ENCODE assay signal across 8 cellular contexts in genomic region chr2:27628767-27629709, GRCh38. TPM values are rescaled to one million over a fixed set of nuclear protein-coding genes. Genes with fewer than 3 reads are reported as not detected.
DNase-seq lines count a peak whose midpoint lies in the region; ATAC-seq and TF ChIP-seq lines count a peak whose summit lies in the region.

A gene with protein sequence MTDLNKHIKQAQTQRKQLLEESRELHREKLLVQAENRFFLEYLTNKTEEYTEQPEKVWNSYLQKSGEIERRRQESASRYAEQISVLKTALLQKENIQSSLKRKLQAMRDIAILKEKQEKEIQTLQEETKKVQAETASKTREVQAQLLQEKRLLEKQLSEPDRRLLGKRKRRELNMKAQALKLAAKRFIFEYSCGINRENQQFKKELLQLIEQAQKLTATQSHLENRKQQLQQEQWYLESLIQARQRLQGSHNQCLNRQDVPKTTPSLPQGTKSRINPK (minus strand): TSS chr2:27629012. CDS start chr2:27627799, 1,213 bp downstream.
TSS of gene GPN1 (plus strand) at chr2:27629050. CDS start at chr2:27629059, 9 bp downstream.

- DNase-seq in DMS153 (lab: John Stamatoyannopoulos, UW) (peak; percentile 66), activated T-cell treated with anti-CD3 and anti-CD28 coated beads for 4 hours (peak; percentile 91)
- peak; percentile 89 to 91 for DNase-seq in stimulated activated CD8-positive, alpha-beta memory T cell treated with anti-CD3 and anti-CD28 coated beads, Interleukin-7, amount 100 ng/mL, for 1 hour (ENCODE audit: low read depth in 2 of 2)

- H3K4me1 ChIP-seq in HUES64 (ENCODE audit: insufficient read depth, low read length), result peaks cover 6% of the 10 kb centered on the region; the same call in 1 of the 2 replicates
- peaks cover 15% of the 10 kb centered on the region for H3K4me1 ChIP-seq in OCI-LY3 (ENCODE audit: low read length)
- H3K4me1 ChIP-seq in muscle layer of colon (ENCODE audit: insufficient read depth, low read length), result peaks cover 12% of the 10 kb centered on the region

- no peaks in the 10 kb centered on the region for H3K27me3 ChIP-seq in HUES64 (ENCODE audit: insufficient read depth, low read length)
- H3K27me3 ChIP-seq in OCI-LY3 (ENCODE audit: low read depth, low read length), result no peaks in the 10 kb centered on the region
- no peaks in the 10 kb centered on the region for H3K27me3 ChIP-seq in muscle layer of colon (ENCODE audit: control insufficient read depth in 1 of 2, insufficient read depth in 2 of 2, low read length in 2 of 2)

- H3K27ac ChIP-seq in HUES64 (ENCODE audit: low read depth, low read length) (peak within 1 kb of the TSS; percentile 61; the same call in 1 of the 2 replicates), OCI-LY3 (ENCODE audit: low read length) (peak within 1 kb of the TSS; percentile 31; the same call in 1 of the 2 replicates), muscle layer of colon (ENCODE audit: low read depth, low read length) (peak within 1 kb of the TSS; percentile 12)

- H3K79me2 ChIP-seq in OCI-LY3 (ENCODE audit: low read length), result peaks cover 11% of the 10 kb centered on the region

- no peaks in the 10 kb centered on the region for H4K20me1 ChIP-seq in OCI-LY3 (ENCODE audit: insufficient read depth, low read length)

- H3K9me3 ChIP-seq in HUES64 (ENCODE audit: insufficient read depth, low read depth, low read length) (no peaks in the 10 kb centered on the region), OCI-LY3 (ENCODE audit: insufficient read depth, low read length) (no peaks in the 10 kb centered on the region), muscle layer of colon (ENCODE audit: low read length) (no peaks in the 10 kb centered on the region)

- WGBS in HUES64, result 3% methylated on average over 44 of the region's 44 CpGs

- H3K9ac ChIP-seq in HUES64 (ENCODE audit: low read depth, low read length) (peak within 1 kb of the TSS; percentile 97), OCI-LY3 (ENCODE audit: low read length) (peak within 1 kb of the TSS; percentile 87), muscle layer of colon (ENCODE audit: low read length) (peak within 1 kb of the TSS; percentile 82)

- H3K36me3 ChIP-seq in HUES64 (ENCODE audit: insufficient read depth, low read length) (peaks cover 35% of the 10 kb centered on the region), OCI-LY3 (replicated peaks; ENCODE audit: low read depth, low read length) (peaks cover 17% of the 10 kb centered on the region), muscle layer of colon (ENCODE audit: insufficient read depth, low read length) (peaks cover 18% of the 10 kb centered on the region)

- H3K4me2 ChIP-seq in OCI-LY3 (ENCODE audit: low read length), result peak within 1 kb of the TSS; percentile 92

- H2AFZ ChIP-seq in OCI-LY3 (ENCODE audit: low read depth, low read length), result peak within 1 kb of the TSS; percentile 96

- no peak for TF ChIP-seq CTCF in OCI-LY3 (IDR thresholded peaks at IDR 0.05; ENCODE audit: low read depth, low read length)

- H3K4me3 ChIP-seq in HUES64 (ENCODE audit: low read length) (peak within 1 kb of the TSS; percentile 90), OCI-LY3 (ENCODE audit: low read length) (peak within 1 kb of the TSS; percentile 87), muscle layer of colon (ENCODE audit: low read depth in 1 of 2, low read length in 2 of 2) (peak within 1 kb of the TSS; percentile 60 to 99)

- ATAC-seq in GM21526 (IDR thresholded peaks at IDR 0.05; ENCODE audit: low FRiP score, unreplicated experiment) (peak; percentile 94), esophagus mucosa (peak; percentile 91)

RNA-seq across cellular contexts. Expression of the first gene that starts in this region (rescaled TPM):
- 1.6 TPM for polyA plus RNA-seq in HUES64 (2013, experiment 1 of 2)
- 2.2 TPM for polyA plus RNA-seq in HUES64 (2013, experiment 2 of 2)
- total RNA-seq in esophagus mucosa, result 1.3 TPM

RNA-seq across cellular contexts. Expression of gene GPN1, which starts in this region (rescaled TPM):
- polyA plus RNA-seq in HUES64 (2013, experiment 1 of 2), result 46.1 TPM
- polyA plus RNA-seq in HUES64 (2013, experiment 2 of 2), result 48.0 TPM
- 26.5 TPM for total RNA-seq in esophagus mucosa

Comparison
In these comparisons a context has a peak if more than half of its experiments do, and no peak if none do; other contexts are left out.
1. Peak in every context shown above with its lines: DNase-seq, ATAC-seq, H3K4me3 ChIP-seq and H3K27ac ChIP-seq.